In the genomic region with DNA sequence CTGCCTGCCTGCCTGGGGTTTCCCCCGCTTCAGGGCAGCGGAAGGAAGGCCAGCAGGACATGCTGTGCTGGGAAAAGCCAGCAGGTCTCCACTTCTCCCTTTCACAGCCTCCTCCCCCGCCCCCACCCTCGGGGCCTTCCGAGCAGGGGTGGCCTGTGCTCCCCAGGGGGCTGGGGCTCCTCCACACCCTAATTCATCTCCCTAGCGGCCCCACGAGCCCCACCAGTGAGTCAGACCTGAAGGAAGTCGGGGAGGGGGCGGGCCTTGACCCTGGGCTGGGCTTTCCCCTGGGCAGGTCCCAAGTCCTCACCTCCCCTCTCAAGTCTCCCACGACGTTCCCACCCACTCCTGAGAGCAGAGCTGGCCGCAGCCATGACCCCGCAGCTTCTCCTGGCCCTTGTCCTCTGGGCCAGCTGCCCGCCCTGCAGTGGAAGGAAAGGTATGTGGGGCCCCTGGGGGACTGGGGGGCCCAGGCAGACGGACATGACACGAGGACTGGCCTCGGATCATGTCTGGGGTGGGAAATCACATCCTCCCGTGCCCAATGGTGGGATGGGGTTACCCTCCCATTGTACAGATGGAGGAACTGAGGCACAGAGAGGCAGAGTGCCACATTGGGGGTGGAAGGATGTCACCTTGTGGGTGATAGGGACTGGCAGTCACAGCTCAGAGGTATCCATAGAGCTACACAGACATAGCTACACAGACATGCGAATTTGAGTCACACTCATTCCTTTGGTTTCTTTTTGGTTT, we compare ENCODE assay signal across 9 cellular contexts. TPM values are rescaled to one million over a fixed set of nuclear protein-coding genes. Genes with fewer than 3 reads are reported as not detected.
DNase-seq lines count a peak whose midpoint lies in the region; ATAC-seq and TF ChIP-seq lines count a peak whose summit lies in the region.
"Had no signal": no experiment of that assay in that cellular context is flagged by ENCODE, and none has a peak within 500 bp of the region (broad histone marks: within the 10 kb centered on the region; RNA-seq: fewer than 3 reads in every experiment).

A gene (plus strand): TSS at position 345 of the 753 bp plus-strand sequence. CDS start 28 bp downstream, at position 373.

- no peaks in the 10 kb centered on the region for H3K9me3 Mint-ChIP-seq in memory B cell
- H3K9me3 Mint-ChIP-seq: naive thymus-derived CD8-positive, alpha-beta T cell had no signal

- no peaks in the 10 kb centered on the region; the same call in 1 of the 2 replicates for H3K9me1 ChIP-seq in IMR-90 (ENCODE audit: insufficient read depth, low read length)

- H3K4me2 ChIP-seq in IMR-90 (ENCODE audit: low read depth, low read length): peak within 1 kb of the TSS; percentile 35; the same call in 1 of the 2 replicates

- no peak within 1 kb of the TSS for H3K4ac ChIP-seq in IMR-90 (ENCODE audit: low read depth, low read length)

- peaks cover 8% of the 10 kb centered on the region; the same call in 1 of the 2 replicates for H3K4me1 ChIP-seq in IMR-90 (ENCODE audit: control insufficient read depth, insufficient read depth, low read length)

- peak within 1 kb of the TSS; percentile 42; the same call in 1 of the 2 replicates for H3K23ac ChIP-seq in IMR-90 (ENCODE audit: low read depth, low read length)

- TF ChIP-seq RAD21 in IMR-90 (IDR thresholded peaks at IDR 0.05; ENCODE audit: low read length): no peak

- intact Hi-C loops in IMR-90 (cut with micrococcal nuclease): no loop called here

- in situ Hi-C loops in IMR-90 (cut with MboI; ENCODE audit: low sequenced_read_pairs): no loop called here

- peak; percentile 89 for DNase-seq in GM06990 (ENCODE audit: extremely low read depth, insufficient read length)
- peak; percentile 65 for DNase-seq in IMR-90
- DNase-seq in memory B cell (ENCODE audit: low spot score in 2 of 2): peak; percentile 57 to 59
- DNase-seq in DMS114 treated with DMSO at 0.1 percent for 48 hours (lab: John Stamatoyannopoulos, UW; ENCODE audit: unreplicated experiment): no peak
- no peak for DNase-seq in iPS-NIHi7 (ENCODE audit: extremely low spot score)
- no peak for DNase-seq in activated gamma-delta T cell (lab: John Stamatoyannopoulos, UW)

- no peak within 1 kb of the TSS for H3K56ac ChIP-seq in IMR-90 (ENCODE audit: extremely low read depth, insufficient read depth, low read length)

- no peak within 1 kb of the TSS for H3K27ac Mint-ChIP-seq in memory B cell

- peak within 1 kb of the TSS; percentile 94 for H3K4me3 ChIP-seq in GM06990 (replicated peaks; ENCODE audit: low read depth, low read length)
- no peak within 1 kb of the TSS for H3K4me3 ChIP-seq in IMR-90 (ENCODE audit: insufficient read depth, low read depth, low read length)

- no TSS peak for BruUV-seq in IMR-90 (replicated peaks; lab: Mats Ljungman, UMichigan)

- peak within 1 kb of the TSS; percentile 9; the same call in 1 of the 2 replicates for H3K18ac ChIP-seq in IMR-90 (ENCODE audit: low read depth, low read length)

- peaks cover 4% of the 10 kb centered on the region for H3K36me3 Mint-ChIP-seq in memory B cell
- H3K36me3 Mint-ChIP-seq: naive thymus-derived CD8-positive, alpha-beta T cell had no signal

- peak within 1 kb of the TSS; percentile 85 for H2AFZ ChIP-seq in IMR-90 (replicated peaks; ENCODE audit: low read length, poor library complexity)

- no peak within 1 kb of the TSS for H2BK20ac ChIP-seq in IMR-90 (ENCODE audit: low read depth, low read length)

- dilution Hi-C loops in IMR-90 (cut with HindIII; ENCODE audit: low sequenced_read_pairs, unreplicated experiment): no loop called here

- H2BK120ac ChIP-seq in IMR-90 (ENCODE audit: low read depth, low read length): peak within 1 kb of the TSS; percentile 46; the same call in 1 of the 2 replicates

- no peaks in the 10 kb centered on the region for H3K79me1 ChIP-seq in IMR-90 (ENCODE audit: low read depth in 1 of 2, low read length in 2 of 2)

- H4K5ac ChIP-seq in IMR-90 (ENCODE audit: low read depth, low read length): peak within 1 kb of the TSS; percentile 57; the same call in 1 of the 2 replicates

- peak within 1 kb of the TSS; percentile 90; the same call in 1 of the 2 replicates for H2AK5ac ChIP-seq in IMR-90 (ENCODE audit: low read depth, low read length)

- peak within 1 kb of the TSS; percentile 37 for H3K4me3 Mint-ChIP-seq in memory B cell

- H2BK5ac ChIP-seq in IMR-90 (ENCODE audit: low read depth, low read length, poor library complexity, severe bottlenecking): no peak within 1 kb of the TSS

- H4K20me1 ChIP-seq in IMR-90 (ENCODE audit: insufficient read depth, low read length): no peaks in the 10 kb centered on the region

- peak; percentile 65 for ATAC-seq in GM21423 (IDR thresholded peaks at IDR 0.05; ENCODE audit: unreplicated experiment)
- peak; percentile 74 for ATAC-seq in IMR-90 (ENCODE audit: low read depth)
- peak; percentile 84 for ATAC-seq in memory B cell (ENCODE audit: low read depth)

- no peak for TF ChIP-seq CTCF in GM06990 (IDR thresholded peaks at IDR 0.05; ENCODE audit: insufficient read depth, low read length, poor library complexity, severe bottlenecking)
- TF ChIP-seq CTCF in IMR-90 (conservative IDR thresholded peaks at IDR 0.05; ENCODE audit: low read depth, low read length): no peak

- H3K4me1 Mint-ChIP-seq in memory B cell: peaks cover 9% of the 10 kb centered on the region

- TF ChIP-seq POLR2A in IMR-90 (IDR thresholded peaks at IDR 0.05; ENCODE audit: low read depth, low read length): no peak

- H3K9ac ChIP-seq in IMR-90 (ENCODE audit: low read depth, low read length): no peak within 1 kb of the TSS; the same call in 1 of the 2 replicates

- peaks cover 5% of the 10 kb centered on the region for H3K36me3 ChIP-seq in GM06990 (ENCODE audit: control insufficient read depth, insufficient read depth, low read length)
- no peaks in the 10 kb centered on the region for H3K36me3 ChIP-seq in IMR-90 (ENCODE audit: control insufficient read depth, insufficient read depth, low read length)

- H4K8ac ChIP-seq in IMR-90 (ENCODE audit: low read depth in 2 of 2, low read length in 2 of 2): peak within 1 kb of the TSS in 1 of 2 experiments; percentile 46; a peak in 3 of 4 replicates

- no peaks in the 10 kb centered on the region for H3K9me3 ChIP-seq in IMR-90 (ENCODE audit: control insufficient read depth, insufficient read depth, low read length)

- H2BK15ac ChIP-seq in IMR-90 (ENCODE audit: low read depth, low read length): no peak within 1 kb of the TSS

- no CpG with 5 or more reads among the region's 19 CpGs for WGBS in IMR-90 (ENCODE audit: extremely low coverage in 2 of 2, insufficient read length in 1 of 2), 2 experiments

- peaks cover 4% of the 10 kb centered on the region for H3K27me3 Mint-ChIP-seq in memory B cell

- CTCF ChIA-PET in IMR-90 (lab: Yijun Ruan, JAX): no interaction called here

- 0 out of 2 replicates have a peak within 1 kb of the TSS, but pooled peaks have one; percentile 10 for H3K14ac ChIP-seq in IMR-90 (replicated peaks; ENCODE audit: low read depth, low read length)

- H3K27ac ChIP-seq in IMR-90 (ENCODE audit: insufficient read depth, low read length): no peak within 1 kb of the TSS
- H3K27ac ChIP-seq in angular gyrus (ENCODE audit: low read depth, low read length): peak within 1 kb of the TSS; percentile 9

- POLR2A ChIA-PET in IMR-90 (lab: Charles Lee; ENCODE audit: unreplicated experiment): no interaction called here

- peak within 1 kb of the TSS; percentile 31 for H2AK9ac ChIP-seq in IMR-90 (replicated peaks; ENCODE audit: low read depth, low read length, poor library complexity)

- H4K91ac ChIP-seq in IMR-90 (ENCODE audit: insufficient read depth, low read depth, low read length): no peak within 1 kb of the TSS; the same call in 1 of the 2 replicates

- H3K27me3 ChIP-seq in GM06990 (replicated peaks; ENCODE audit: control insufficient read depth, insufficient read depth, low read length): no peaks in the 10 kb centered on the region
- peaks cover 6% of the 10 kb centered on the region for H3K27me3 ChIP-seq in IMR-90 (ENCODE audit: control insufficient read depth, insufficient read depth, low read length)

TF ChIP-seq in IMR-90, 13 proteins besides CTCF, POLR2A, EP300 and RAD21:
- TF ChIP-seq MXI1 (IDR thresholded peaks at IDR 0.05; ENCODE audit: borderline replicate concordance, low read depth, low read length): no peak
- no peak for TF ChIP-seq RCOR1 (IDR thresholded peaks at IDR 0.05; ENCODE audit: insufficient replicate concordance, low read length)
- TF ChIP-seq BHLHE40 (IDR thresholded peaks at IDR 0.05; ENCODE audit: low read depth, low read length): no peak
- no peak for TF ChIP-seq RFX5 (IDR thresholded peaks at IDR 0.05; ENCODE audit: low read depth, low read length)
- TF ChIP-seq MAZ (IDR thresholded peaks at IDR 0.05; ENCODE audit: borderline replicate concordance, low read depth, low read length): peak; percentile 60; the same call in 1 of the 2 replicates
- no peak for TF ChIP-seq MAFK (IDR thresholded peaks at IDR 0.05; ENCODE audit: low read depth, low read length)
- TF ChIP-seq CEBPB (IDR thresholded peaks at IDR 0.05; ENCODE audit: low read depth, low read length): no peak

RNA-seq across cellular contexts. Expression of the gene that starts here (rescaled TPM):
- total RNA-seq in IMR-90 (2012; rRNA removed): 0.28 and 0.36 TPM in 2 replicates
- polyA plus RNA-seq in IMR-90 (2012; rRNA removed): 2.7 and 3.0 TPM in 2 replicates
- polyA plus RNA-seq in IMR-90 (2012; cell fraction: cytosol; rRNA removed): 2.8 and 6.8 TPM in 2 replicates
- polyA plus RNA-seq in IMR-90 (2012; cell fraction: nucleus; rRNA removed; ENCODE audit: low replicate concordance): 2.5 and 2.7 TPM in 2 replicates
- polyA plus RNA-seq: naive thymus-derived CD8-positive, alpha-beta T cell had no signal

Comparison
In these comparisons a context has a peak if more than half of its experiments do, and no peak if none do; other contexts are left out.
1. DNase-seq: peak in GM06990 (single experiment), IMR-90 (single experiment) and memory B cell (2 of 2); none in DMS114 treated with DMSO at 0.1 percent for 48 hours (single experiment), iPS-NIHi7 (single experiment) and activated gamma-delta T cell (single experiment).
2. Peak in every context shown above with its lines, with median percentiles within 50 percentile points of each other: ATAC-seq.